Comparison of ENCODE assay signal across 2 cellular contexts in the genomic region with DNA sequence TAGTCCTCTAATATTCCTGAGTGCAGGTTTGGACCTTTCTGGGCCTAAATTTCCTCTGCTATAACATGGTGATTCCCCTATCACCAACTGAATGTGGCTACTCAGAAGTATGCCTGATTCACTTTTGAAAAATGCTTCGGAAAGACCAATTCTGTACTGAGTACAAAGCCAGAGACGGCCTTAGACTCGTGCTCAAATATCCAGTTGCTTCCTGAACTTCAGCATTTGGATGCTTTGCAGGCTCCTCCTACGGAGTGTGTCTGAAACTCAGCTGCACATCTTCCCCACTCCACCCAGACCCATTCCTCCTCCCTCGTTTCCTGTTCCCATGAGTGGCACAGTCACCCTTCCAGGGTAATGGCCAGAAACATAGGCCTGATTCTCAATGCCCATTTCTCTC.
TF ChIP-seq lines count a peak whose summit lies in the region.

No MANE protein-coding gene starts in this region.

TF ChIP-seq in SK-N-SH treated with all-trans-retinoic acid at 6 μM for 48 hours, 23 proteins besides CTCF, POLR2A, EP300 and RAD21 (continued from another document):
- TF ChIP-seq, protein P1, sequence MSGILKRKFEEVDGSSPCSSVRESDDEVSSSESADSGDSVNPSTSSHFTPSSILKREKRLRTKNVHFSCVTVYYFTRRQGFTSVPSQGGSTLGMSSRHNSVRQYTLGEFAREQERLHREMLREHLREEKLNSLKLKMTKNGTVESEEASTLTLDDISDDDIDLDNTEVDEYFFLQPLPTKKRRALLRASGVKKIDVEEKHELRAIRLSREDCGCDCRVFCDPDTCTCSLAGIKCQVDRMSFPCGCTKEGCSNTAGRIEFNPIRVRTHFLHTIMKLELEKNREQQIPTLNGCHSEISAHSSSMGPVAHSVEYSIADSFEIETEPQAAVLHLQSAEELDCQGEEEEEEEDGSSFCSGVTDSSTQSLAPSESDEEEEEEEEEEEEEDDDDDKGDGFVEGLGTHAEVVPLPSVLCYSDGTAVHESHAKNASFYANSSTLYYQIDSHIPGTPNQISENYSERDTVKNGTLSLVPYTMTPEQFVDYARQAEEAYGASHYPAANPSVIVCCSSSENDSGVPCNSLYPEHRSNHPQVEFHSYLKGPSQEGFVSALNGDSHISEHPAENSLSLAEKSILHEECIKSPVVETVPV (CRISPR knock-in tag; IDR thresholded peaks at IDR 0.05) = no peak
- TF ChIP-seq GLIS3 (CRISPR knock-in tag; IDR thresholded peaks at IDR 0.05) (no peak), SNAI2 (CRISPR knock-in tag; IDR thresholded peaks at IDR 0.05) (no peak), ARNTL (CRISPR knock-in tag; IDR thresholded peaks at IDR 0.05; ENCODE audit: borderline replicate concordance, low read depth) (no peak), ZFP30 (CRISPR knock-in tag; IDR thresholded peaks at IDR 0.05) (no peak), CSDC2 (CRISPR knock-in tag; IDR thresholded peaks at IDR 0.05) (no peak), BACH2 (CRISPR knock-in tag; IDR thresholded peaks at IDR 0.05; ENCODE audit: borderline replicate concordance) (no peak), ISL1 (CRISPR knock-in tag; IDR thresholded peaks at IDR 0.05) (no peak), ZC3H10 (CRISPR knock-in tag; IDR thresholded peaks at IDR 0.05) (no peak)
- TF ChIP-seq, protein P2, sequence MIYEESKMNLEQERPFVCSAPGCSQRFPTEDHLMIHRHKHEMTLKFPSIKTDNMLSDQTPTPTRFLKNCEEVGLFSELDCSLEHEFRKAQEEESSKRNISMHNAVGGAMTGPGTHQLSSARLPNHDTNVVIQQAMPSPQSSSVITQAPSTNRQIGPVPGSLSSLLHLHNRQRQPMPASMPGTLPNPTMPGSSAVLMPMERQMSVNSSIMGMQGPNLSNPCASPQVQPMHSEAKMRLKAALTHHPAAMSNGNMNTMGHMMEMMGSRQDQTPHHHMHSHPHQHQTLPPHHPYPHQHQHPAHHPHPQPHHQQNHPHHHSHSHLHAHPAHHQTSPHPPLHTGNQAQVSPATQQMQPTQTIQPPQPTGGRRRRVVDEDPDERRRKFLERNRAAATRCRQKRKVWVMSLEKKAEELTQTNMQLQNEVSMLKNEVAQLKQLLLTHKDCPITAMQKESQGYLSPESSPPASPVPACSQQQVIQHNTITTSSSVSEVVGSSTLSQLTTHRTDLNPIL (CRISPR knock-in tag; IDR thresholded peaks at IDR 0.05; ENCODE audit: low read depth) = no peak

TF ChIP-seq in SK-N-SH, 30 proteins besides CTCF, POLR2A, EP300 and RAD21 (continued from another document):
- TF ChIP-seq, protein P3, sequence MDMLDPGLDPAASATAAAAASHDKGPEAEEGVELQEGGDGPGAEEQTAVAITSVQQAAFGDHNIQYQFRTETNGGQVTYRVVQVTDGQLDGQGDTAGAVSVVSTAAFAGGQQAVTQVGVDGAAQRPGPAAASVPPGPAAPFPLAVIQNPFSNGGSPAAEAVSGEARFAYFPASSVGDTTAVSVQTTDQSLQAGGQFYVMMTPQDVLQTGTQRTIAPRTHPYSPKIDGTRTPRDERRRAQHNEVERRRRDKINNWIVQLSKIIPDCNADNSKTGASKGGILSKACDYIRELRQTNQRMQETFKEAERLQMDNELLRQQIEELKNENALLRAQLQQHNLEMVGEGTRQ (IDR thresholded peaks at IDR 0.05; ENCODE audit: borderline replicate concordance, low read depth, low read length) = no peak
- TF ChIP-seq RFX5 (IDR thresholded peaks at IDR 0.05; ENCODE audit: low read length) = no peak
TF ChIP-seq in SK-N-SH: peak in this region for 0.
